In the genomic region with DNA sequence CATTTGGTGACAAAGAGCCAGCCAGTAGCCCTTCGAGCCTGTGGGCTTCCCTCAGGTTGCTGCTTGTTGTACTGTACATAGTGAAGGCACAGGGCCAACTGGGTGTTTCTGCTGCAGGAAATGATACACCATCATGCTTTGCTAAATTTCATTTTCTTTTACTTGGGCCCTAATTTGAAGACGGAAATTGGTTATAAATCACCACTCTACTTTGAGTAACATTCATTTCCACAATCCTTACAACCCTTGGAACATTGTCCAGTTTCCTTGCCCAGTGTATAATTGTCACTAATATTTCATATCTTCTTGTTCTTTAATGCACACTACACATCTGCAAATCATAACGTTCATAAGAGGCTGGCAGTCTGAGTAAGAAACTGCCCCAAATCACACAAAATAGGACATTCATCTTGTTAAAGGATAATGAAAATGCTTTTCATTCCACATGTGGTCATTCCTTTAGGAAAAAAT, we compare ENCODE assay signal across 17 cellular contexts. TPM values are rescaled to one million over a fixed set of nuclear protein-coding genes. Genes with fewer than 3 reads are reported as not detected.
DNase-seq lines count a peak whose midpoint lies in the region; ATAC-seq, FAIRE-seq and TF ChIP-seq lines count a peak whose summit lies in the region.
"Had no signal": no experiment of that assay in that cellular context is flagged by ENCODE, and none has a peak within 500 bp of the region (broad histone marks: within the 10 kb centered on the region; RNA-seq: fewer than 3 reads in every experiment).

No MANE protein-coding gene starts in this region.

- H3K27ac ChIP-seq in GM12878 (ENCODE audit: control insufficient read depth, insufficient read depth): no peak overlapping the region
- no peak overlapping the region for H3K27ac ChIP-seq in keratinocyte (ENCODE audit: control insufficient read depth, insufficient read depth, low read length)
- H3K27ac ChIP-seq in transverse colon: peak overlapping the region in 1 of 4 donors; percentile 51
- H3K27ac ChIP-seq: KMS-11, right lobe of liver had no signal

- H3K9me3 Mint-ChIP-seq in Caco-2 (ENCODE audit: unreplicated experiment) (no peaks in the 10 kb centered on the region), glutamatergic neuron (ENCODE audit: unreplicated experiment) (no peaks in the 10 kb centered on the region)
- H3K9me3 Mint-ChIP-seq: activated CD8-positive, alpha-beta T cell treated with anti-CD3 and anti-CD28 coated beads for 36 hours; naive thymus-derived CD8-positive, alpha-beta T cell; stimulated activated naive B cell treated with anti-CD40 and anti-IgM and Interleukin-4, amounts not matched to agents 10 μg/mL and 1 μg/mL and 100 μg/mL, for 72 hours had no signal

- dilution Hi-C loops in keratinocyte (cut with MboI; ENCODE audit: extremely low pct_ligation_motif_present, low sequenced_read_pairs): no loop called here

- TF ChIP-seq POLR2A in GM12878 (IDR thresholded peaks at IDR 0.05; ENCODE audit: low read depth, low read length) (no peak), transverse colon (IDR thresholded peaks at IDR 0.05) (no peak)

- BruUV-seq in GM12878 (replicated peaks; lab: Mats Ljungman, UMichigan) (no TSS peak), Caco-2 (replicated peaks; lab: Mats Ljungman, UMichigan) (no TSS peak)

- H3K4me3 ChIP-seq in GM12878 (no peak overlapping the region), keratinocyte (ENCODE audit: control insufficient read depth in 2 of 3, extremely low read depth in 1 of 3, insufficient read depth in 2 of 3, low read depth in 1 of 3, low read length in 3 of 3) (no peak overlapping the region), Caco-2 (ENCODE audit: low read depth, low read length) (no peak overlapping the region), transverse colon (no peak overlapping the region)
- H3K4me3 ChIP-seq: right lobe of liver had no signal

- SMC1A ChIA-PET in GM12878 (lab: Charles Lee; ENCODE audit: uncharacterized antibody, unreplicated experiment): no interaction called here

- in situ Hi-C loops in GM12878 (cut with MboI) (loop anchor here (10.0 kb wide), 1 partner anchor 796 kb away; no protein-coding TSS in a partner anchor), transverse colon (cut with MboI; ENCODE audit: low pct_ligation_motif_present in 1 of 4, low pct_unique_long_range_greater_than_20kb in 1 of 4, low sequenced_read_pairs in 3 of 4) (loop anchor here in 3 of 4 donors (10.0 to 25.0 kb wide), 2 partner anchors 779 to 796 kb away; no protein-coding TSS in a partner anchor)

- peak; percentile 37 for DNase-seq in AG20443 (ENCODE audit: low spot score)
- peak; percentile 43 for DNase-seq in HCEC 1CT
- DNase-seq in GM12878 (ENCODE audit: low read depth, low spot score): no peak
- DNase-seq in keratinocyte (ENCODE audit: low read depth, low spot score): no peak
- DNase-seq in Caco-2: no peak
- DNase-seq in glutamatergic neuron: no peak
- no peak for DNase-seq in transverse colon
- DNase-seq: activated CD8-positive, alpha-beta T cell treated with anti-CD3 and anti-CD28 coated beads for 36 hours; aorta; naive thymus-derived CD8-positive, alpha-beta T cell; NCI-H146; NCI-H524; right lobe of liver; stimulated activated CD4-positive, alpha-beta T cell treated with anti-CD3 and anti-CD28 coated beads, Interleukin-4, amount 100 ng/mL, for 4 hours; stimulated activated naive B cell treated with anti-CD40 and anti-IgM and Interleukin-4, amounts not matched to agents 10 μg/mL and 1 μg/mL and 100 μg/mL, for 72 hours had no signal

- H3K79me2 ChIP-seq in GM12878 (ENCODE audit: control insufficient read depth, insufficient read depth, low read length) (no peaks in the 10 kb centered on the region), keratinocyte (ENCODE audit: control insufficient read depth, insufficient read depth, low read length) (no peaks in the 10 kb centered on the region)

- H4K20me1 ChIP-seq in GM12878 (ENCODE audit: control insufficient read depth, insufficient read depth) (no peaks in the 10 kb centered on the region), keratinocyte (ENCODE audit: control insufficient read depth, extremely low read depth, insufficient read depth, low read length) (no peaks in the 10 kb centered on the region)

- ATAC-seq in GM12878: peak; percentile 29; the same call in 2 of the 3 replicates
- ATAC-seq in GM19397 (IDR thresholded peaks at IDR 0.05; ENCODE audit: unreplicated experiment): no peak
- ATAC-seq: activated CD8-positive, alpha-beta T cell treated with anti-CD3 and anti-CD28 coated beads for 36 hours had no signal

- no peak for TF ChIP-seq CTCF in GM12878 (IDR thresholded peaks at IDR 0.05 in 2 of 3, conservative IDR thresholded peaks at IDR 0.05 in 1 of 3; ENCODE audit: control insufficient read depth in 2 of 3, extremely low read depth in 1 of 3, insufficient read depth in 1 of 3, low read depth in 3 of 3, low read length in 3 of 3)
- no peak for TF ChIP-seq CTCF in keratinocyte (optimal IDR thresholded peaks at IDR 0.05 in 1 of 3, IDR thresholded peaks at IDR 0.05 in 1 of 3, conservative IDR thresholded peaks at IDR 0.05 in 1 of 3; ENCODE audit: extremely low read depth in 1 of 3, insufficient read depth in 2 of 3, low read length in 3 of 3)
- TF ChIP-seq CTCF in Caco-2 (IDR thresholded peaks at IDR 0.05; ENCODE audit: insufficient read depth in 1 of 2, low read depth in 1 of 2, low read length in 1 of 2, severe bottlenecking in 1 of 2, unreplicated experiment in 1 of 2): no peak
- no peak for TF ChIP-seq CTCF in glutamatergic neuron (IDR thresholded peaks at IDR 0.05; ENCODE audit: partially characterized antibody, unreplicated experiment)
- TF ChIP-seq CTCF in transverse colon (IDR thresholded peaks at IDR 0.05): no peak

- peaks cover 10% of the 10 kb centered on the region for H3K4me1 Mint-ChIP-seq in Caco-2 (ENCODE audit: low read depth, unreplicated experiment)
- H3K4me1 Mint-ChIP-seq in glutamatergic neuron (ENCODE audit: low read depth, unreplicated experiment): peaks cover 1% of the 10 kb centered on the region

- TF ChIP-seq EP300 in GM12878 (IDR thresholded peaks at IDR 0.05; ENCODE audit: borderline replicate concordance in 1 of 2, control insufficient read depth in 1 of 2, low read depth in 2 of 2, low read length in 2 of 2) (no peak), transverse colon (IDR thresholded peaks at IDR 0.05; ENCODE audit: low read depth) (no peak)

- H2AFZ ChIP-seq in GM12878 (ENCODE audit: control insufficient read depth, low read depth, low read length): no peak overlapping the region; the same call in 1 of the 2 replicates
- no peak overlapping the region for H2AFZ ChIP-seq in keratinocyte (ENCODE audit: control insufficient read depth, low read length)

- H3K4me2 ChIP-seq in GM12878 (ENCODE audit: control insufficient read depth, insufficient read depth) (no peak overlapping the region), keratinocyte (ENCODE audit: control insufficient read depth, extremely low read depth, insufficient read depth, low read depth, low read length) (peak overlapping the region; percentile 22)
- H3K4me2 ChIP-seq: KMS-11 had no signal

- H3K4me3 Mint-ChIP-seq in Caco-2 (ENCODE audit: unreplicated experiment) (no peak overlapping the region), glutamatergic neuron (ENCODE audit: unreplicated experiment) (no peak overlapping the region)
- H3K4me3 Mint-ChIP-seq: activated CD8-positive, alpha-beta T cell treated with anti-CD3 and anti-CD28 coated beads for 36 hours; naive thymus-derived CD8-positive, alpha-beta T cell had no signal

- no peak for TF ChIP-seq RAD21 in GM12878 (IDR thresholded peaks at IDR 0.05; ENCODE audit: insufficient read depth, low read depth, low read length)

- CTCF ChIA-PET in GM12878 (lab: Yijun Ruan, JAX) (interaction anchor here (0.6 kb wide), 1 partner anchor 10 kb away, joined by 3 read pairs; no protein-coding TSS in a partner anchor), Caco-2 (lab: Charles Lee) (interaction anchor here (0.6 kb wide), 1 partner anchor 676 kb away, joined by 3 read pairs; no protein-coding TSS in a partner anchor)

- H3K27me3 ChIP-seq in GM12878 (replicated peaks in 1 of 2; ENCODE audit: control insufficient read depth in 2 of 2, insufficient read depth in 2 of 2, low read length in 1 of 2) (no peaks in the 10 kb centered on the region), keratinocyte (ENCODE audit: control insufficient read depth, extremely low read depth, insufficient read depth, low read length) (no peaks in the 10 kb centered on the region), Caco-2 (replicated peaks; ENCODE audit: control insufficient read depth, insufficient read depth, low read length) (no peaks in the 10 kb centered on the region), transverse colon (no peaks in the 10 kb centered on the region)
- H3K27me3 ChIP-seq: right lobe of liver had no signal

- intact Hi-C loops in GM12878 (cut with micrococcal nuclease; ENCODE audit: unreplicated experiment) (loop anchor here (5.0 to 10.0 kb wide), 3 partner anchors 779 to 1386 kb away; no protein-coding TSS in a partner anchor), Caco-2 (cut with micrococcal nuclease; ENCODE audit: unreplicated experiment) (loop anchor here (10.0 kb wide), 1 partner anchor 166 kb away; no protein-coding TSS in a partner anchor), transverse colon (cut with DNase I; ENCODE audit: low total_unique reads) (no loop called here)

- WGBS in GM12878 (ENCODE audit: insufficient coverage, insufficient replicate concordance, low lambda C conversion rate, missing lambda C conversion rate): 18% methylated on average over 3 of the region's 3 CpGs
- WGBS in transverse colon (ENCODE audit: low coverage in 1 of 2), 2 donors: 39 to 40% methylated on average over 3 of the region's 3 CpGs

- no peaks in the 10 kb centered on the region for H3K4me1 ChIP-seq in GM12878 (ENCODE audit: control insufficient read depth, insufficient read depth, low read length)
- peaks cover 24% of the 10 kb centered on the region for H3K4me1 ChIP-seq in keratinocyte (ENCODE audit: control insufficient read depth, extremely low read depth, insufficient read depth, low read length)
- H3K4me1 ChIP-seq in Caco-2: peaks cover 5% of the 10 kb centered on the region
- peaks cover 0 to 22% (median 9%) of the 10 kb centered on the region in 4 donors for H3K4me1 ChIP-seq in transverse colon
- H3K4me1 ChIP-seq: right lobe of liver had no signal

- no peaks in the 10 kb centered on the region for H3K9me3 ChIP-seq in GM12878 (replicated peaks; ENCODE audit: control insufficient read depth, insufficient read depth, low read length)
- no peaks in the 10 kb centered on the region for H3K9me3 ChIP-seq in keratinocyte (ENCODE audit: control insufficient read depth, low read depth, low read length)
- no peaks in the 10 kb centered on the region for H3K9me3 ChIP-seq in Caco-2
- no peaks in the 10 kb centered on the region for H3K9me3 ChIP-seq in transverse colon
- H3K9me3 ChIP-seq: right lobe of liver had no signal

- RAD21 ChIA-PET in GM12878 (lab: Charles Lee; ENCODE audit: unreplicated experiment): no interaction called here

- POLR2A ChIA-PET in GM12878 (lab: Charles Lee): no interaction called here
- POLR2A ChIA-PET in Caco-2 (lab: Charles Lee): no interaction called here

- no peaks in the 10 kb centered on the region for H3K9me1 ChIP-seq in keratinocyte (ENCODE audit: control insufficient read depth, extremely low read depth, insufficient read depth, low read length)

- H3K36me3 ChIP-seq in GM12878 (ENCODE audit: control insufficient read depth in 2 of 2, insufficient read depth in 2 of 2, low read length in 1 of 2) (no peaks in the 10 kb centered on the region), keratinocyte (ENCODE audit: control insufficient read depth in 2 of 2, extremely low read depth in 1 of 2, insufficient read depth in 2 of 2, low read length in 2 of 2) (no peaks in the 10 kb centered on the region), Caco-2 (ENCODE audit: control insufficient read depth, insufficient read depth, low read length) (no peaks in the 10 kb centered on the region), transverse colon (no peaks in the 10 kb centered on the region)
- H3K36me3 ChIP-seq: right lobe of liver had no signal

- H3K27me3 Mint-ChIP-seq in Caco-2 (ENCODE audit: insufficient read depth, unreplicated experiment): no peaks in the 10 kb centered on the region
- H3K27me3 Mint-ChIP-seq in glutamatergic neuron (ENCODE audit: unreplicated experiment): no peaks in the 10 kb centered on the region

- H3K9ac ChIP-seq in GM12878 (ENCODE audit: control insufficient read depth, insufficient read depth, low read length) (no peak overlapping the region), keratinocyte (ENCODE audit: control insufficient read depth, extremely low read depth, insufficient read depth, low read length) (no peak overlapping the region)
- H3K9ac ChIP-seq: KMS-11 had no signal

- H3K36me3 Mint-ChIP-seq in Caco-2 (ENCODE audit: insufficient read depth, unreplicated experiment) (no peaks in the 10 kb centered on the region), glutamatergic neuron (ENCODE audit: unreplicated experiment) (no peaks in the 10 kb centered on the region)
- H3K36me3 Mint-ChIP-seq: naive thymus-derived CD8-positive, alpha-beta T cell; stimulated activated naive B cell treated with anti-CD40 and anti-IgM and Interleukin-4, amounts not matched to agents 10 μg/mL and 1 μg/mL and 100 μg/mL, for 72 hours had no signal

- H3K27ac Mint-ChIP-seq in Caco-2 (ENCODE audit: unreplicated experiment): no peak overlapping the region
- H3K27ac Mint-ChIP-seq in glutamatergic neuron (ENCODE audit: unreplicated experiment): no peak overlapping the region
- H3K27ac Mint-ChIP-seq: activated CD8-positive, alpha-beta T cell treated with anti-CD3 and anti-CD28 coated beads for 36 hours; stimulated activated naive B cell treated with anti-CD40 and anti-IgM and Interleukin-4, amounts not matched to agents 10 μg/mL and 1 μg/mL and 100 μg/mL, for 72 hours had no signal

- no peak for FAIRE-seq in GM12878 (lab: Jason Lieb, UNC)
- FAIRE-seq in keratinocyte (lab: Jason Lieb, UNC): peak; percentile 88

RNA-seq across cellular contexts. Expression of a gene that starts 30.2 kb away (rescaled TPM):
- 0.42 TPM in 1 of 2 replicates, not detected in the other for total RNA-seq in GM12878 (2013; cell fraction: nucleolus; rRNA removed)
- total RNA-seq in GM12878 (2014; rRNA removed) (0.87 and 1.3 TPM in 2 replicates), GM12878 (2014; rRNA removed; fragmentation: Illumina TruSeq; extraction: Trizol) (1.2 and 1.5 TPM in 2 replicates), GM12878 (2021) (1.2 and 2.2 TPM in 2 replicates), Caco-2 (2022) (7.4 and 7.7 TPM in 2 replicates), glutamatergic neuron (ENCODE audit: unreplicated experiment) (1.6 TPM), transverse colon (10 to 100 TPM; 21.7 to 56.9 (median 26.4) TPM)
- 0.43 TPM for polyA plus RNA-seq in GM12878 (2011; ENCODE audit: low read depth)
- polyA plus RNA-seq in GM12878 (2011; rRNA removed) (0.04 and 0.07 TPM in 2 replicates), GM12878 (2014; fragmentation: Illumina TruSeq; extraction: Trizol) (1.3 and 2.4 TPM in 2 replicates), GM12878 (2014; fragmentation: Nextera tagmentation; extraction: Ambion mirVana) (under 1 TPM; 0.29 TPM), GM12878 (2014; rRNA removed) (1.1 and 1.5 TPM in 2 replicates), GM12878 (2016; fragmentation: Nextera tagmentation; extraction: Ambion mirVana) (1 to 10 TPM; 1.9 to 2.7 TPM), keratinocyte (11.5 to 12.7 TPM (median 12.3 TPM) in 3 replicates)
- polyA plus RNA-seq in GM12878 (2011; cell fraction: cytosol; rRNA removed): 0.03 TPM in 2 replicates
- 0.28 TPM in 1 of 2 replicates, not detected in the other for polyA plus RNA-seq in GM12878 (2011; cell fraction: nucleus; rRNA removed)
- 0.46 and 1.3 TPM in 2 replicates for polyA plus RNA-seq in GM12878 (2012)
- polyA minus RNA-seq in GM12878 (2011; rRNA and poly(A)+ RNA removed): 0.46 TPM in 1 of 2 replicates, not detected in the other
- polyA minus RNA-seq in GM12878 (2011; cell fraction: cytosol; rRNA and poly(A)+ RNA removed): not detected in 2 replicates
- not detected in 2 replicates for polyA minus RNA-seq in GM12878 (2011; cell fraction: nucleus; rRNA and poly(A)+ RNA removed)
- 1.7 TPM for polyA plus RNA-seq in keratinocyte (2011; ENCODE audit: low read depth)
- 12.9 and 19.6 TPM in 2 replicates for polyA plus RNA-seq in keratinocyte (2011; cell fraction: cytosol; rRNA removed)
- 15.0 and 15.1 TPM in 2 replicates for polyA plus RNA-seq in keratinocyte (2011; cell fraction: nucleus; rRNA removed)
- 2.4 and 13.8 TPM in 2 replicates for polyA plus RNA-seq in keratinocyte (2012; ENCODE audit: low replicate concordance)
- 15.4 to 40.1 TPM (median 19.1 TPM) in 3 replicates for polyA minus RNA-seq in keratinocyte
- polyA minus RNA-seq in keratinocyte (2011; cell fraction: cytosol; rRNA and poly(A)+ RNA removed): 12.7 TPM
- polyA minus RNA-seq in keratinocyte (2011; cell fraction: nucleus; rRNA and poly(A)+ RNA removed): 17.0 and 28.7 TPM in 2 replicates
- total RNA-seq: activated CD8-positive, alpha-beta T cell treated with anti-CD3 and anti-CD28 coated beads for 36 hours; naive thymus-derived CD8-positive, alpha-beta T cell had no signal
- polyA plus RNA-seq: naive thymus-derived CD8-positive, alpha-beta T cell had no signal

Comparison
In these comparisons a context has a peak if more than half of its experiments do, and no peak if none do; other contexts are left out.
1. DNase-seq: peak in AG20443 (single experiment) and HCEC 1CT (single experiment); none in GM12878 (single experiment), keratinocyte (single experiment), Caco-2 (0 of 2), glutamatergic neuron (single experiment) and transverse colon (single experiment).